In genomic region chr10:11292576-11293302, GRCh38 we compare ENCODE assay signal across 21 cellular contexts.
DNase-seq lines count a peak whose midpoint lies in the region; ATAC-seq and TF ChIP-seq lines count a peak whose summit lies in the region.
"Had no signal": no experiment of that assay in that cellular context is flagged by ENCODE, and none has a peak within 500 bp of the region (broad histone marks: within the 10 kb centered on the region; RNA-seq: fewer than 3 reads in every experiment).

No MANE protein-coding gene starts in this region.

- H2AFZ ChIP-seq in OCI-LY7 (ENCODE audit: low read length): no peak overlapping the region
- H2AFZ ChIP-seq: neural progenitor cell had no signal

- H3K4me2 ChIP-seq in OCI-LY7 (ENCODE audit: low read length): no peak overlapping the region
- H3K4me2 ChIP-seq: neural progenitor cell had no signal

- no peaks in the 10 kb centered on the region for H3K36me3 ChIP-seq in OCI-LY7 (ENCODE audit: insufficient read depth, low read length)
- H3K36me3 ChIP-seq: neural progenitor cell, prostate gland, WERI-Rb-1 had no signal

- H3K79me2 ChIP-seq in OCI-LY7 (ENCODE audit: insufficient read depth, low read depth, low read length): no peaks in the 10 kb centered on the region

- CTCF ChIA-PET in OCI-LY7 (lab: Charles Lee; ENCODE audit: unreplicated experiment): no interaction called here

- no peak for DNase-seq in activated CD4-positive, alpha-beta T cell treated with anti-CD3 and anti-CD28 coated beads, Interleukin-2, amount 10 ng/mL, durations not matched to agents 24 days and 14 days
- no peak for DNase-seq in activated CD4-positive, alpha-beta T cell treated with anti-CD3 and anti-CD28 coated beads, Interleukin-2, amount 50 U/mL, for 4 hours
- DNase-seq in T-helper 17 cell (no peak), coronary artery (ENCODE audit: low spot score) (peak; percentile 55), putamen (ENCODE audit: low spot score) (peak; percentile 37), OCI-LY7 (ENCODE audit: low spot score) (no peak), iPS-NIHi7 (ENCODE audit: extremely low spot score) (no peak)
- DNase-seq: activated gamma-delta T cell treated with Interleukin-2 at 50 U/mL for 16 hours; body of pancreas; colonic mucosa; Kasumi-1; NCI-H1048; NCI-H2029 treated with DMSO at 0.1 percent for 48 hours; stimulated activated CD4-positive, alpha-beta T cell treated with anti-CD3 and anti-CD28 coated beads, Interleukin-1b, Interleukin-23, amount 100 ng/mL, for 48 hours; stimulated activated naive CD4-positive, alpha-beta T cell treated with Interleukin-2 at 50 U/mL for 16 hours; upper lobe of right lung; WERI-Rb-1 had no signal

- no peak overlapping the region for H3K4me3 ChIP-seq in coronary artery
- no peak overlapping the region for H3K4me3 ChIP-seq in OCI-LY7 (ENCODE audit: low read depth, low read length, poor library complexity, severe bottlenecking)
- H3K4me3 ChIP-seq: body of pancreas, colonic mucosa, neural progenitor cell, prostate gland, upper lobe of right lung had no signal

- no peaks in the 10 kb centered on the region for H4K20me1 ChIP-seq in OCI-LY7 (ENCODE audit: insufficient read depth, low read length)

- no peak overlapping the region for H3K4me3 Mint-ChIP-seq in activated CD4-positive, alpha-beta T cell treated with anti-CD3 and anti-CD28 coated beads, Interleukin-2, amount 10 ng/mL, durations not matched to agents 24 days and 14 days
- H3K4me3 Mint-ChIP-seq in T-helper 17 cell: no peak overlapping the region
- H3K4me3 Mint-ChIP-seq: neural progenitor cell; T-helper 1 cell treated with Interleukin-12 subunit alpha and Interleukin-12 subunit beta and Interleukin-4 antibody, amounts not matched to agents 30 μg/mL and 1 μg/mL, for 36 hours had no signal

- no TSS peak for BruUV-seq in OCI-LY7 (replicated peaks; lab: Mats Ljungman, UMichigan)

- H3K27ac Mint-ChIP-seq in activated CD4-positive, alpha-beta T cell treated with anti-CD3 and anti-CD28 coated beads, Interleukin-2, amount 10 ng/mL, durations not matched to agents 24 days and 14 days: peak overlapping the region; percentile 49
- H3K27ac Mint-ChIP-seq in T-helper 17 cell: peak overlapping the region; percentile 79
- H3K27ac Mint-ChIP-seq: neural progenitor cell; T-helper 1 cell treated with Interleukin-12 subunit alpha and Interleukin-12 subunit beta and Interleukin-4 antibody, amounts not matched to agents 30 μg/mL and 1 μg/mL, for 36 hours had no signal

- POLR2A ChIA-PET in OCI-LY7 (lab: Charles Lee): interaction anchor here (0.6 kb wide), 1 partner anchor 27 kb away, joined by 3 read pairs; no protein-coding TSS in a partner anchor

- H3K9me3 ChIP-seq in T-helper 17 cell (ENCODE audit: control insufficient read depth, low read length, poor library complexity, severe bottlenecking) (no peaks in the 10 kb centered on the region), OCI-LY7 (ENCODE audit: low read length) (no peaks in the 10 kb centered on the region)
- H3K9me3 ChIP-seq: body of pancreas, colonic mucosa, prostate gland, upper lobe of right lung had no signal

- no peak for ATAC-seq in T-helper 17 cell
- ATAC-seq in GM19035 (IDR thresholded peaks at IDR 0.05; ENCODE audit: unreplicated experiment): no peak
- ATAC-seq: body of pancreas had no signal

- no peaks in the 10 kb centered on the region for H3K9me2 ChIP-seq in OCI-LY7 (ENCODE audit: insufficient read depth, low read length)

- no peak overlapping the region for H3K27ac ChIP-seq in coronary artery
- no peak overlapping the region for H3K27ac ChIP-seq in OCI-LY7 (ENCODE audit: low read depth, low read length, poor library complexity, severe bottlenecking)
- H3K27ac ChIP-seq: body of pancreas, colonic mucosa, neural progenitor cell, prostate gland, upper lobe of right lung, WERI-Rb-1 had no signal

- H3K27me3 Mint-ChIP-seq in activated CD4-positive, alpha-beta T cell treated with anti-CD3 and anti-CD28 coated beads, Interleukin-2, amount 10 ng/mL, durations not matched to agents 24 days and 14 days: no peaks in the 10 kb centered on the region
- H3K27me3 Mint-ChIP-seq in T-helper 17 cell: no peaks in the 10 kb centered on the region

- intact Hi-C loops in activated CD4-positive, alpha-beta T cell treated with anti-CD3 and anti-CD28 coated beads, Interleukin-2, amount 10 ng/mL, durations not matched to agents 24 days and 14 days (cut with micrococcal nuclease): no loop called here
- intact Hi-C loops in OCI-LY7 (cut with micrococcal nuclease; ENCODE audit: unreplicated experiment): no loop called here

- TF ChIP-seq CTCF in coronary artery (IDR thresholded peaks at IDR 0.05): no peak
- TF ChIP-seq CTCF in OCI-LY7 (conservative IDR thresholded peaks at IDR 0.05; ENCODE audit: low read length): no peak

- H3K36me3 Mint-ChIP-seq in activated CD4-positive, alpha-beta T cell treated with anti-CD3 and anti-CD28 coated beads, Interleukin-2, amount 10 ng/mL, durations not matched to agents 24 days and 14 days (ENCODE audit: low read depth): peaks cover 75% of the 10 kb centered on the region
- peaks cover 14% of the 10 kb centered on the region for H3K36me3 Mint-ChIP-seq in T-helper 17 cell (ENCODE audit: low read depth)

- H3K9me3 Mint-ChIP-seq in activated CD4-positive, alpha-beta T cell treated with anti-CD3 and anti-CD28 coated beads, Interleukin-2, amount 10 ng/mL, durations not matched to agents 24 days and 14 days: no peaks in the 10 kb centered on the region
- H3K9me3 Mint-ChIP-seq: neural progenitor cell; T-helper 1 cell treated with Interleukin-12 subunit alpha and Interleukin-12 subunit beta and Interleukin-4 antibody, amounts not matched to agents 30 μg/mL and 1 μg/mL, for 36 hours had no signal

- H3K4me1 Mint-ChIP-seq in activated CD4-positive, alpha-beta T cell treated with anti-CD3 and anti-CD28 coated beads, Interleukin-2, amount 10 ng/mL, durations not matched to agents 24 days and 14 days: peaks cover 4% of the 10 kb centered on the region
- peaks cover 37% of the 10 kb centered on the region for H3K4me1 Mint-ChIP-seq in T-helper 17 cell

- H3K4me1 ChIP-seq in OCI-LY7 (ENCODE audit: insufficient read depth, low read length, poor library complexity, severe bottlenecking): no peaks in the 10 kb centered on the region
- H3K4me1 ChIP-seq: body of pancreas, colonic mucosa, neural progenitor cell, prostate gland, upper lobe of right lung had no signal

Comparison
In these comparisons a context has a peak if more than half of its experiments do, and no peak if none do; other contexts are left out.
1. DNase-seq: peak in coronary artery (single experiment) and putamen (single experiment); none in activated CD4-positive, alpha-beta T cell treated with anti-CD3 and anti-CD28 coated beads, Interleukin-2, amount 10 ng/mL, durations not matched to agents 24 days and 14 days (single experiment), activated CD4-positive, alpha-beta T cell treated with anti-CD3 and anti-CD28 coated beads, Interleukin-2, amount 50 U/mL, for 4 hours (0 of 2), T-helper 17 cell (0 of 3), OCI-LY7 (single experiment) and iPS-NIHi7 (single experiment).